ENCODE assay signal across 8 cellular contexts in genomic region chr22:50292643-50293440, GRCh38. TPM values are rescaled to one million over a fixed set of nuclear protein-coding genes. Genes with fewer than 3 reads are reported as not detected.
DNase-seq lines count a peak whose midpoint lies in the region; ATAC-seq and TF ChIP-seq lines count a peak whose summit lies in the region.

No MANE protein-coding gene starts in this region.

- peak overlapping the region in 6 of 10 donors; percentile 22 to 67 (median 36) for H3K4me3 Mint-ChIP-seq in naive thymus-derived CD4-positive, alpha-beta T cell

- CTCF ChIA-PET in naive thymus-derived CD4-positive, alpha-beta T cell (lab: Charles Lee): no interaction called here

- peaks cover 0 to 7% (median 6%) of the 10 kb centered on the region in 7 donors for H3K4me1 Mint-ChIP-seq in naive thymus-derived CD4-positive, alpha-beta T cell

- TF ChIP-seq CTCF in AG09309 (IDR thresholded peaks at IDR 0.05; ENCODE audit: control insufficient read depth, insufficient read depth, low read depth, low read length, missing control alignments) (no peak), dorsolateral prefrontal cortex (IDR thresholded peaks at IDR 0.05 in 54 of 56, conservative IDR thresholded peaks at IDR 0.05 in 2 of 56; ENCODE audit: low read depth in 1 of 56, partially characterized antibody in 56 of 56) (no peak)

- peaks cover 33% of the 10 kb centered on the region for H3K4me1 ChIP-seq in Karpas-422 (ENCODE audit: low read length)
- peaks cover 0 to 4% of the 10 kb centered on the region in 2 donors for H3K4me1 ChIP-seq in naive thymus-derived CD4-positive, alpha-beta T cell (ENCODE audit: control insufficient read depth in 2 of 2, insufficient read depth in 2 of 2, low read length in 2 of 2)

- H3K4me3 ChIP-seq in AG09309 (ENCODE audit: control insufficient read depth, low read depth, low read length) (peak overlapping the region; percentile 35), Karpas-422 (ENCODE audit: low read length) (no peak overlapping the region), dorsolateral prefrontal cortex (peak overlapping the region in 33 of 59 donors; percentile 7 to 50 (median 22))
- H3K4me3 ChIP-seq in naive thymus-derived CD4-positive, alpha-beta T cell (ENCODE audit: low read length): no peak overlapping the region

- POLR2A ChIA-PET in naive thymus-derived CD4-positive, alpha-beta T cell (lab: Charles Lee): no interaction called here

- no peak overlapping the region for H2AFZ ChIP-seq in Karpas-422 (ENCODE audit: low read length)

- H3K4me2 ChIP-seq in Karpas-422 (ENCODE audit: low read depth, low read length, poor library complexity, severe bottlenecking): peak overlapping the region; percentile 20

- H3K27me3 Mint-ChIP-seq in naive thymus-derived CD4-positive, alpha-beta T cell: peaks cover 6 to 29% (median 18%) of the 10 kb centered on the region in 5 donors

- peak overlapping the region in 1 of 9 donors; percentile 45 for H3K27ac Mint-ChIP-seq in naive thymus-derived CD4-positive, alpha-beta T cell

- H3K27ac ChIP-seq in Karpas-422 (ENCODE audit: low read length) (no peak overlapping the region), dorsolateral prefrontal cortex (peak overlapping the region in 46 of 59 donors; percentile 27 to 82 (median 60))
- no peak overlapping the region for H3K27ac ChIP-seq in naive thymus-derived CD4-positive, alpha-beta T cell (ENCODE audit: low read depth, low read length)

- H3K9me3 Mint-ChIP-seq in naive thymus-derived CD4-positive, alpha-beta T cell: no peaks in the 10 kb centered on the region

- intact Hi-C loops in dorsolateral prefrontal cortex (cut with DNase I): no loop called here
- intact Hi-C loops in naive thymus-derived CD4-positive, alpha-beta T cell (cut with micrococcal nuclease): no loop called here

- H3K36me3 Mint-ChIP-seq in naive thymus-derived CD4-positive, alpha-beta T cell: no peaks in the 10 kb centered on the region

- DNase-seq in AG09309 (ENCODE audit: low read depth): no peak
- DNase-seq in Karpas-422: peak; percentile 74
- no peak for DNase-seq in dorsolateral prefrontal cortex
- no peak for DNase-seq in naive thymus-derived CD4-positive, alpha-beta T cell
- DNase-seq in HPDE6-E6E7 (ENCODE audit: extremely low spot score): no peak
- DNase-seq in amniotic stem cell (lab: John Stamatoyannopoulos, UW): no peak
- no peak for DNase-seq in stimulated activated naive CD4-positive, alpha-beta T cell treated with Interleukin-2 at 50 U/mL for 16 hours (lab: John Stamatoyannopoulos, UW)

- no peaks in the 10 kb centered on the region for H3K36me3 ChIP-seq in Karpas-422 (ENCODE audit: insufficient read depth, low read length)
- no peaks in the 10 kb centered on the region for H3K36me3 ChIP-seq in naive thymus-derived CD4-positive, alpha-beta T cell (ENCODE audit: control insufficient read depth in 2 of 3, insufficient read depth in 3 of 3, low read length in 3 of 3)

- H3K9me2 ChIP-seq in Karpas-422 (replicated peaks; ENCODE audit: insufficient read depth, low read length): no peaks in the 10 kb centered on the region

- H3K27me3 ChIP-seq in Karpas-422 (ENCODE audit: low read length): no peaks in the 10 kb centered on the region
- no peaks in the 10 kb centered on the region for H3K27me3 ChIP-seq in dorsolateral prefrontal cortex
- no peaks in the 10 kb centered on the region for H3K27me3 ChIP-seq in naive thymus-derived CD4-positive, alpha-beta T cell (ENCODE audit: control insufficient read depth in 2 of 2, insufficient read depth in 2 of 2, low read length in 2 of 2)

- peak; percentile 32 for ATAC-seq in naive thymus-derived CD4-positive, alpha-beta T cell
- no peak for ATAC-seq in HG03354 (IDR thresholded peaks at IDR 0.05; ENCODE audit: poor library complexity, severe bottlenecking, unreplicated experiment)

- H3K9me3 ChIP-seq in Karpas-422 (ENCODE audit: low read length): no peaks in the 10 kb centered on the region
- no peaks in the 10 kb centered on the region for H3K9me3 ChIP-seq in naive thymus-derived CD4-positive, alpha-beta T cell (ENCODE audit: control insufficient read depth in 2 of 3, low read length in 3 of 3)

- H3K79me2 ChIP-seq in Karpas-422 (ENCODE audit: low read length): no peaks in the 10 kb centered on the region

- H4K20me1 ChIP-seq in Karpas-422 (ENCODE audit: insufficient read depth, low read depth, low read length): peaks cover 27% of the 10 kb centered on the region; the same call in 1 of the 2 replicates

- no peak overlapping the region for H3K9ac ChIP-seq in Karpas-422 (ENCODE audit: low read length)

RNA-seq across cellular contexts. Expression of gene PLXNB2, which starts 14.6 kb away (rescaled TPM):
- 2.6 and 7.8 TPM in 2 replicates for total RNA-seq in Karpas-422 (2014; rRNA removed; shearing (Covaris generic); ENCODE audit: low replicate concordance)
- 100 to 1,000 TPM in 7 of 120 experiments, 10 to 100 TPM in 113; 45.2 to 131 (median 74.5) TPM for total RNA-seq in dorsolateral prefrontal cortex
- total RNA-seq in naive thymus-derived CD4-positive, alpha-beta T cell: 100 to 1,000 TPM in 1 of 5 experiments, 10 to 100 TPM in 2, 1 to 10 TPM in 2; 2.9 to 138 (median 12.6) TPM
- under 1 TPM; 0.05 to 0.32 TPM for polyA plus RNA-seq in naive thymus-derived CD4-positive, alpha-beta T cell

RNA-seq across cellular contexts. Expression of gene MAPK11, which starts 22.7 kb away (rescaled TPM):
- total RNA-seq in Karpas-422 (2014; rRNA removed; shearing (Covaris generic); ENCODE audit: low replicate concordance): 6.4 and 15.8 TPM in 2 replicates
- 10 to 100 TPM; 25.8 to 78.7 (median 55.8) TPM for total RNA-seq in dorsolateral prefrontal cortex
- total RNA-seq in naive thymus-derived CD4-positive, alpha-beta T cell: 10 to 100 TPM in 1 of 5 experiments, 1 to 10 TPM in 4; 1.3 to 22.9 (median 4.5) TPM
- under 1 TPM; 0.13 to 0.19 TPM for polyA plus RNA-seq in naive thymus-derived CD4-positive, alpha-beta T cell

RNA-seq across cellular contexts. Expression of gene MAPK12, which starts 31.4 kb away (rescaled TPM):
- 45.4 and 110 TPM in 2 replicates for total RNA-seq in Karpas-422 (2014; rRNA removed; shearing (Covaris generic); ENCODE audit: low replicate concordance)
- 10 to 100 TPM; 21.8 to 70.3 (median 34.7) TPM for total RNA-seq in dorsolateral prefrontal cortex
- total RNA-seq in naive thymus-derived CD4-positive, alpha-beta T cell: 1 to 10 TPM; 1.7 to 6.2 (median 2.3) TPM
- under 1 TPM in 1 of 2 donors, not detected in 1; 0.07 TPM for polyA plus RNA-seq in naive thymus-derived CD4-positive, alpha-beta T cell

RNA-seq across cellular contexts. Expression of gene DENND6B, which starts 34.0 kb away (rescaled TPM):
- 0.90 and 2.7 TPM in 2 replicates for total RNA-seq in Karpas-422 (2014; rRNA removed; shearing (Covaris generic); ENCODE audit: low replicate concordance)
- total RNA-seq in dorsolateral prefrontal cortex: 10 to 100 TPM; 12.7 to 56.5 (median 38.0) TPM
- total RNA-seq in naive thymus-derived CD4-positive, alpha-beta T cell: 1 to 10 TPM; 2.1 to 4.0 (median 2.8) TPM
- under 1 TPM; 0.19 to 0.61 TPM for polyA plus RNA-seq in naive thymus-derived CD4-positive, alpha-beta T cell

RNA-seq across cellular contexts. Expression of gene HDAC10, which starts 41.8 kb away (rescaled TPM):
- 42.3 and 89.8 TPM in 2 replicates for total RNA-seq in Karpas-422 (2014; rRNA removed; shearing (Covaris generic); ENCODE audit: low replicate concordance)
- total RNA-seq in dorsolateral prefrontal cortex: 10 to 100 TPM; 20.2 to 75.9 (median 39.0) TPM
- total RNA-seq in naive thymus-derived CD4-positive, alpha-beta T cell: 100 to 1,000 TPM in 3 of 5 experiments, 10 to 100 TPM in 2; 95.9 to 139 (median 105) TPM
- polyA plus RNA-seq in naive thymus-derived CD4-positive, alpha-beta T cell: 1 to 10 TPM; 7.1 to 9.8 TPM

Comparison
In these comparisons a context has a peak if more than half of its experiments do, and no peak if none do; other contexts are left out.
1. H3K4me3 ChIP-seq: peak in AG09309 (single experiment) and dorsolateral prefrontal cortex (33 of 59); none in Karpas-422 (single experiment) and naive thymus-derived CD4-positive, alpha-beta T cell (single experiment).
2. H3K27ac ChIP-seq: peak in dorsolateral prefrontal cortex (46 of 59); none in Karpas-422 (single experiment) and naive thymus-derived CD4-positive, alpha-beta T cell (single experiment).